Comparison of ENCODE assay signal across 13 cellular contexts in the genomic region with DNA sequence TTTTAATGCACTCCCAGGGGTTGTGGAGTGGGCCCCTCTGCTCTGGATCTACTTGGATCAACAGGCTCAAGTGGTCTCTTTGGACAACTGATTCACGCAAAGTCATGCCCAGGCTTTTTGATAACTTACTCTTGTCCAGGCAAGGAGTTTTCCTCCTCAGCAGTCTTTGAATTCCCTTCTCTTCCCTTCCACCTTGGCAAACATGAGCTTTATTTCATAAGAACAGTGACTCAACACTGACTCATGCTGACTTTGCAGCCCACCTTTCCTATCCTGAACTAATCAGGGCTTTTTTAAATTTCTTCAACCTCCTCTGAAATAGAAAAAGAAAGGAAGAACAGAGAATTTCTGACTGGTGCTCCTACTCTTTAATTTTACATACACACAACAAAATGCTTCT.
DNase-seq lines count a peak whose midpoint lies in the region; ATAC-seq, FAIRE-seq and TF ChIP-seq lines count a peak whose summit lies in the region.
"Had no signal": no experiment of that assay in that cellular context is flagged by ENCODE, and none has a peak within 500 bp of the region (broad histone marks: within the 10 kb centered on the region; RNA-seq: fewer than 3 reads in every experiment).

No MANE protein-coding gene starts in this region.

- ATAC-seq in K562 (no peak), GM18519 (IDR thresholded peaks at IDR 0.05; ENCODE audit: low FRiP score, unreplicated experiment) (no peak)

- no peak for FAIRE-seq in K562 (lab: Jason Lieb, UNC)

- TF ChIP-seq EP300 in K562 (IDR thresholded peaks at IDR 0.05; ENCODE audit: low read length) = no peak
- TF ChIP-seq EP300 in ovary (IDR thresholded peaks at IDR 0.05) = no peak

- H3K4me2 ChIP-seq in K562 (ENCODE audit: insufficient read depth, low read length) (no peak overlapping the region), hepatocyte (no peak overlapping the region)

- no peaks in the 10 kb centered on the region for H3K4me1 ChIP-seq in K562 (replicated peaks in 1 of 2; ENCODE audit: control insufficient read depth in 2 of 2, insufficient read depth in 2 of 2, low read length in 2 of 2)
- H3K4me1 ChIP-seq in hepatocyte (ENCODE audit: insufficient read depth) = no peaks in the 10 kb centered on the region
- H3K4me1 ChIP-seq in ovary (ENCODE audit: insufficient read depth) = no peaks in the 10 kb centered on the region

- H3K4me3 ChIP-seq in K562 = no peak overlapping the region
- H3K4me3 ChIP-seq in hepatocyte = no peak overlapping the region
- no peak overlapping the region for H3K4me3 ChIP-seq in ovary

- no peaks in the 10 kb centered on the region for H3K9me2 ChIP-seq in hepatocyte (replicated peaks; ENCODE audit: insufficient read depth)

- DNase-seq in 8988T = peak; percentile 22
- peak; percentile 82 for DNase-seq in HFFc6
- DNase-seq in K562 (ENCODE audit: extremely low read depth in 1 of 4, low spot score in 3 of 4) = no peak
- DNase-seq in hepatocyte (ENCODE audit: low spot score) = peak; percentile 24
- DNase-seq in NCI-H187 treated with DMSO at 0.1 percent for 48 hours (lab: John Stamatoyannopoulos, UW) = no peak
- DNase-seq in ovary = no peak
- DNase-seq in DMS79 treated with DMSO at 0.1 percent for 48 hours (lab: John Stamatoyannopoulos, UW) = no peak
- DNase-seq: ACHN; central memory CD4-positive, alpha-beta T cell; naive B cell; NCI-H1417 had no signal

- H3K27ac Mint-ChIP-seq in HFFc6 = peak overlapping the region; percentile 94
- H3K27ac Mint-ChIP-seq: naive B cell; T-helper 2 cell treated with Interferon-gamma antibody and Interleukin-4, amounts not matched to agents 5 μg/mL and 100 μg/mL, for 36 hours had no signal

- H3K36me3 ChIP-seq in K562 (ENCODE audit: control insufficient read depth, insufficient read depth, low read length) (no peaks in the 10 kb centered on the region), hepatocyte (replicated peaks; ENCODE audit: insufficient read depth, low read depth) (no peaks in the 10 kb centered on the region), ovary (no peaks in the 10 kb centered on the region)

- H3K27me3 ChIP-seq in K562 (ENCODE audit: control insufficient read depth in 2 of 2, insufficient read depth in 2 of 2, low read length in 2 of 2) (peaks cover 0 to 2% of the 10 kb centered on the region in 2 experiments; a peak in 1 of 5 replicates), hepatocyte (no peaks in the 10 kb centered on the region), ovary (no peaks in the 10 kb centered on the region)

- H4K20me1 ChIP-seq in K562 (replicated peaks; ENCODE audit: control insufficient read depth, insufficient read depth, low read length) (no peaks in the 10 kb centered on the region), hepatocyte (ENCODE audit: insufficient read depth, poor library complexity, severe bottlenecking) (no peaks in the 10 kb centered on the region)

- POLR2A ChIA-PET in K562 (lab: Yijun Ruan, JAX) = no interaction called here

- H3K4me3 Mint-ChIP-seq in HFFc6 = peak overlapping the region; percentile 52
- H3K4me3 Mint-ChIP-seq: naive B cell; T-helper 2 cell treated with Interferon-gamma antibody and Interleukin-4, amounts not matched to agents 5 μg/mL and 100 μg/mL, for 36 hours had no signal

- intact Hi-C loops in K562 (cut with micrococcal nuclease) = no loop called here
- intact Hi-C loops in ovary (cut with DNase I) = no loop called here

- H3K9me1 ChIP-seq in K562 (ENCODE audit: control insufficient read depth, insufficient read depth, low read length) = no peaks in the 10 kb centered on the region

- TF ChIP-seq RAD21 in K562 (CRISPR knock-in tag; conservative IDR thresholded peaks at IDR 0.05 in 1 of 2, IDR thresholded peaks at IDR 0.05 in 1 of 2) = no peak

- H3K27ac ChIP-seq in K562 (ENCODE audit: extremely low read depth, low read depth, low read length) = no peak overlapping the region
- H3K27ac ChIP-seq in hepatocyte = no peak overlapping the region
- H3K27ac ChIP-seq in ovary = no peak overlapping the region

- in situ Hi-C loops in K562 (cut with MboI) = no loop called here

- H3K9ac ChIP-seq in K562 (ENCODE audit: insufficient read depth in 1 of 2, low read depth in 2 of 2, low read length in 2 of 2) = no peak overlapping the region

- H3K79me2 ChIP-seq in K562 (ENCODE audit: control insufficient read depth, insufficient read depth, low read length) = no peaks in the 10 kb centered on the region
- no peaks in the 10 kb centered on the region for H3K79me2 ChIP-seq in hepatocyte

- TF ChIP-seq POLR2A in K562 (conservative IDR thresholded peaks at IDR 0.05) (no peak), ovary (IDR thresholded peaks at IDR 0.05) (no peak)

- BruUV-seq in K562 (replicated peaks; lab: Mats Ljungman, UMichigan) = no TSS peak

- WGBS in K562 (ENCODE audit: insufficient coverage, low coverage, missing lambda C conversion rate) = 0% methylated on average over 1 of the region's 1 CpG
- WGBS in hepatocyte (ENCODE audit: low lambda C conversion rate, missing lambda C conversion rate) = 67% methylated on average over 1 of the region's 1 CpG
- WGBS in ovary, 3 donors = 53 to 81% (median 75%) methylated on average over 1 of the region's 1 CpG

- CTCF ChIA-PET in K562 (lab: Yijun Ruan, JAX; ENCODE audit: low intra/inter-chr PET ratio) = no interaction called here

- TF ChIP-seq CTCF in HFFc6 (IDR thresholded peaks at IDR 0.05) = no peak
- TF ChIP-seq CTCF in K562 (IDR thresholded peaks at IDR 0.05 in 2 of 3, conservative IDR thresholded peaks at IDR 0.05 in 1 of 3; ENCODE audit: insufficient read depth in 2 of 3, low read depth in 1 of 3, low read length in 3 of 3) = no peak
- no peak for TF ChIP-seq CTCF in hepatocyte (IDR thresholded peaks at IDR 0.05; ENCODE audit: poor library complexity)
- no peak for TF ChIP-seq CTCF in ovary (IDR thresholded peaks at IDR 0.05)

- H3K27me3 Mint-ChIP-seq in HFFc6 (ENCODE audit: insufficient read depth) = no peaks in the 10 kb centered on the region; the same call in 1 of the 2 replicates

- H3K9me3 Mint-ChIP-seq in HFFc6 = peaks cover 10% of the 10 kb centered on the region
- H3K9me3 Mint-ChIP-seq: T-helper 2 cell treated with Interferon-gamma antibody and Interleukin-4, amounts not matched to agents 5 μg/mL and 100 μg/mL, for 36 hours had no signal

- H3K9me3 ChIP-seq in K562 (replicated peaks; ENCODE audit: control insufficient read depth, insufficient read depth, low read depth, low read length) (no peaks in the 10 kb centered on the region), hepatocyte (ENCODE audit: low read depth) (no peaks in the 10 kb centered on the region), ovary (no peaks in the 10 kb centered on the region)

- H2AFZ ChIP-seq in K562 (ENCODE audit: low read depth, low read length) (no peak overlapping the region), hepatocyte (no peak overlapping the region)

- peaks cover 25% of the 10 kb centered on the region for H3K36me3 Mint-ChIP-seq in HFFc6 (ENCODE audit: low read depth)
- H3K36me3 Mint-ChIP-seq: naive B cell had no signal

- H3K4me1 Mint-ChIP-seq in HFFc6 (ENCODE audit: low read depth) = peaks cover 92% of the 10 kb centered on the region
- H3K4me1 Mint-ChIP-seq: naive B cell had no signal

TF ChIP-seq in K562, 482 proteins besides CTCF, POLR2A, EP300 and RAD21 (continues in another document):
- TF ChIP-seq NR3C1 (CRISPR knock-in tag; IDR thresholded peaks at IDR 0.05) (no peak), ZNF134 (CRISPR knock-in tag; conservative IDR thresholded peaks at IDR 0.05) (no peak), HDAC1 (IDR thresholded peaks at IDR 0.05) (no peak)
- TF ChIP-seq, protein P1, sequence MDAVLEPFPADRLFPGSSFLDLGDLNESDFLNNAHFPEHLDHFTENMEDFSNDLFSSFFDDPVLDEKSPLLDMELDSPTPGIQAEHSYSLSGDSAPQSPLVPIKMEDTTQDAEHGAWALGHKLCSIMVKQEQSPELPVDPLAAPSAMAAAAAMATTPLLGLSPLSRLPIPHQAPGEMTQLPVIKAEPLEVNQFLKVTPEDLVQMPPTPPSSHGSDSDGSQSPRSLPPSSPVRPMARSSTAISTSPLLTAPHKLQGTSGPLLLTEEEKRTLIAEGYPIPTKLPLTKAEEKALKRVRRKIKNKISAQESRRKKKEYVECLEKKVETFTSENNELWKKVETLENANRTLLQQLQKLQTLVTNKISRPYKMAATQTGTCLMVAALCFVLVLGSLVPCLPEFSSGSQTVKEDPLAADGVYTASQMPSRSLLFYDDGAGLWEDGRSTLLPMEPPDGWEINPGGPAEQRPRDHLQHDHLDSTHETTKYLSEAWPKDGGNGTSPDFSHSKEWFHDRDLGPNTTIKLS (IDR thresholded peaks at IDR 0.05; ENCODE audit: borderline replicate concordance, low read depth) = no peak
- TF ChIP-seq, protein P2, sequence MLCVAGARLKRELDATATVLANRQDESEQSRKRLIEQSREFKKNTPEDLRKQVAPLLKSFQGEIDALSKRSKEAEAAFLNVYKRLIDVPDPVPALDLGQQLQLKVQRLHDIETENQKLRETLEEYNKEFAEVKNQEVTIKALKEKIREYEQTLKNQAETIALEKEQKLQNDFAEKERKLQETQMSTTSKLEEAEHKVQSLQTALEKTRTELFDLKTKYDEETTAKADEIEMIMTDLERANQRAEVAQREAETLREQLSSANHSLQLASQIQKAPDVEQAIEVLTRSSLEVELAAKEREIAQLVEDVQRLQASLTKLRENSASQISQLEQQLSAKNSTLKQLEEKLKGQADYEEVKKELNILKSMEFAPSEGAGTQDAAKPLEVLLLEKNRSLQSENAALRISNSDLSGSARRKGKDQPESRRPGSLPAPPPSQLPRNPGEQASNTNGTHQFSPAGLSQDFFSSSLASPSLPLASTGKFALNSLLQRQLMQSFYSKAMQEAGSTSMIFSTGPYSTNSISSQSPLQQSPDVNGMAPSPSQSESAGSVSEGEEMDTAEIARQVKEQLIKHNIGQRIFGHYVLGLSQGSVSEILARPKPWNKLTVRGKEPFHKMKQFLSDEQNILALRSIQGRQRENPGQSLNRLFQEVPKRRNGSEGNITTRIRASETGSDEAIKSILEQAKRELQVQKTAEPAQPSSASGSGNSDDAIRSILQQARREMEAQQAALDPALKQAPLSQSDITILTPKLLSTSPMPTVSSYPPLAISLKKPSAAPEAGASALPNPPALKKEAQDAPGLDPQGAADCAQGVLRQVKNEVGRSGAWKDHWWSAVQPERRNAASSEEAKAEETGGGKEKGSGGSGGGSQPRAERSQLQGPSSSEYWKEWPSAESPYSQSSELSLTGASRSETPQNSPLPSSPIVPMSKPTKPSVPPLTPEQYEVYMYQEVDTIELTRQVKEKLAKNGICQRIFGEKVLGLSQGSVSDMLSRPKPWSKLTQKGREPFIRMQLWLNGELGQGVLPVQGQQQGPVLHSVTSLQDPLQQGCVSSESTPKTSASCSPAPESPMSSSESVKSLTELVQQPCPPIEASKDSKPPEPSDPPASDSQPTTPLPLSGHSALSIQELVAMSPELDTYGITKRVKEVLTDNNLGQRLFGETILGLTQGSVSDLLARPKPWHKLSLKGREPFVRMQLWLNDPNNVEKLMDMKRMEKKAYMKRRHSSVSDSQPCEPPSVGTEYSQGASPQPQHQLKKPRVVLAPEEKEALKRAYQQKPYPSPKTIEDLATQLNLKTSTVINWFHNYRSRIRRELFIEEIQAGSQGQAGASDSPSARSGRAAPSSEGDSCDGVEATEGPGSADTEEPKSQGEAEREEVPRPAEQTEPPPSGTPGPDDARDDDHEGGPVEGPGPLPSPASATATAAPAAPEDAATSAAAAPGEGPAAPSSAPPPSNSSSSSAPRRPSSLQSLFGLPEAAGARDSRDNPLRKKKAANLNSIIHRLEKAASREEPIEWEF (CRISPR knock-in tag; IDR thresholded peaks at IDR 0.05) = no peak

Comparison
In these comparisons a context has a peak if more than half of its experiments do, and no peak if none do; other contexts are left out.
1. DNase-seq: peak in 8988T (single experiment), HFFc6 (single experiment) and hepatocyte (single experiment); none in K562 (0 of 4), NCI-H187 treated with DMSO at 0.1 percent for 48 hours (single experiment), ovary (0 of 5) and DMS79 treated with DMSO at 0.1 percent for 48 hours (single experiment).